In genomic region chr5:172403191-172403794, GRCh38 we compare ENCODE assay signal across 11 cellular contexts.
DNase-seq lines count a peak whose midpoint lies in the region; ATAC-seq lines count a peak whose summit lies in the region.
"Had no signal": no experiment of that assay in that cellular context is flagged by ENCODE, and none has a peak within 500 bp of the region (broad histone marks: within the 10 kb centered on the region; RNA-seq: fewer than 3 reads in every experiment).

No MANE protein-coding gene starts in this region.

- no peaks in the 10 kb centered on the region for H3K9me3 ChIP-seq in iPS-20b (ENCODE audit: insufficient read depth, low read depth, low read length)

- no peaks in the 10 kb centered on the region for H3K27me3 ChIP-seq in iPS-20b (ENCODE audit: insufficient read depth, low read length)

- no peak for ATAC-seq in HG02610 (IDR thresholded peaks at IDR 0.05; ENCODE audit: unreplicated experiment)

- peaks cover 45% of the 10 kb centered on the region for H3K36me3 ChIP-seq in iPS-20b (ENCODE audit: insufficient read depth, low read depth, low read length)

- H3K9ac ChIP-seq in iPS-20b (ENCODE audit: low read depth, low read length) = peak overlapping the region; percentile 68; the same call in 1 of the 2 replicates

- H3K27ac ChIP-seq in cingulate gyrus (ENCODE audit: low read depth, low read length) = peak overlapping the region; percentile 88
- H3K27ac ChIP-seq in iPS-20b (ENCODE audit: low read length) = peak overlapping the region; percentile 49
- H3K27ac ChIP-seq: C4-2B had no signal

- H3K4me1 ChIP-seq in iPS-20b (ENCODE audit: insufficient read depth, low read length) = peaks cover 26% of the 10 kb centered on the region; the same call in 1 of the 2 replicates

- DNase-seq in ELF-1 (ENCODE audit: low read depth, low spot score) = peak; percentile 35
- peak; percentile 88 for DNase-seq in putamen (ENCODE audit: low spot score)
- DNase-seq in NCI-H2171 (lab: John Stamatoyannopoulos, UW) = no peak
- no peak for DNase-seq in T-helper 9 cell
- no peak for DNase-seq in GM03348 (ENCODE audit: low spot score)
- DNase-seq: activated T-cell treated with anti-CD3 and anti-CD28 coated beads, Interleukin-2, amount 50 U/mL, for 24 hours; Karpas-422 had no signal

- no peak overlapping the region for H3K4me3 ChIP-seq in iPS-20b (ENCODE audit: low read length)

Comparison
In these comparisons a context has a peak if more than half of its experiments do, and no peak if none do; other contexts are left out.
1. DNase-seq: peak in ELF-1 (single experiment) and putamen (single experiment); none in NCI-H2171 (single experiment), T-helper 9 cell (single experiment) and GM03348 (single experiment).